In the genomic region with DNA sequence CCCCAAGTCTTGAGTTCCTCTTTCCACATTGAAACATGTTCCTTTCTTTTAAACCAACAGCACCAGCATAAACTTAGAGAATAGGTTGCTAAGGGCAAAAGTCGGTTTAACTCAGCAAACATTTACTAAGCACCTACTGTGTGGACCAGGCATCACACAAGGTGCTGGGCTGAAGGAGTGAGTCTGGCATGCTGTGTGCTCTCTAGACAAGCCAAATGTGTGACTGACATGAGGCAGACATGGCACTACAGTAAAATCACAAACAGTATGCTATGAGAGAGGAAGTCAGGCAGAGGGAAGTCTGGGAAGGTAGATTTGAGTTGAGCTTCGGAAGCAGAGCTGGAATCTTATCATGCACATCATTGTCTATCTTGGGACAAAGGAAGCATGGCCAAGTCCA, we compare ENCODE assay signal across 22 cellular contexts. TPM values are rescaled to one million over a fixed set of nuclear protein-coding genes. Genes with fewer than 3 reads are reported as not detected.
A peak's percentile ranks its signal among the peaks of the same experiment; 100 is the strongest.
DNase-seq lines count a peak whose midpoint lies in the region; ATAC-seq, FAIRE-seq and TF ChIP-seq lines count a peak whose summit lies in the region.
"Had no signal": no experiment of that assay in that cellular context is flagged by ENCODE, and none has a peak within 500 bp of the region (broad histone marks: within the 10 kb centered on the region; RNA-seq: fewer than 3 reads in every experiment).

No MANE protein-coding gene starts in this region.

- H3K4me2 ChIP-seq in GM12878 (ENCODE audit: control insufficient read depth, insufficient read depth) = peak overlapping the region; percentile 62

- WGBS in GM12878 (ENCODE audit: insufficient coverage, insufficient replicate concordance, low lambda C conversion rate, missing lambda C conversion rate) = 50% methylated on average over 2 of the region's 2 CpGs

- RAD21 ChIA-PET in GM12878 (lab: Charles Lee; ENCODE audit: unreplicated experiment) = interaction anchor here (1.0 to 7.5 kb wide), 7 partner anchors 11 to 27 kb away, joined by 3 to 60 read pairs (median 34); a partner anchor contains a TSS

- DNase-seq in GDM1 (lab: John Stamatoyannopoulos, UW) (peak; percentile 58), Kasumi-1 (lab: John Stamatoyannopoulos, UW) (peak; percentile 75 to 78), GM12878 (ENCODE audit: low read depth, low spot score) (no peak), NAMALWA (ENCODE audit: low spot score) (no peak)
- DNase-seq in natural killer cell treated with Interleukin-12 subunit alpha and Interleukin-12 subunit beta and Interleukin-15 and Interleukin-18, amount 100 ng/mL, for 72 hours (ENCODE audit: low spot score) = no peak
- DNase-seq in activated naive CD4-positive, alpha-beta T cell (lab: John Stamatoyannopoulos, UW) = no peak
- DNase-seq: activated CD4-positive, alpha-beta T cell treated with anti-CD3 and anti-CD28 coated beads, Interleukin-2, amount 10 ng/mL, durations not matched to agents 7 days and 5 days; activated T-cell treated with anti-CD3 and anti-CD28 coated beads, Interleukin-2, amount 50 U/mL, for 24 hours; BE2C; cortex of kidney; DMS 273 treated with DMSO at 0.1 percent for 48 hours; foreskin melanocyte; GOT3; NCI-H146; NCI-H345; stimulated activated CD4-positive, alpha-beta T cell treated with anti-CD3 and anti-CD28 coated beads, Interleukin-2, amount 100 ng/mL, for 48 hours; T1000; testis had no signal

- intact Hi-C loops in GM12878 (cut with micrococcal nuclease; ENCODE audit: unreplicated experiment) = loop anchor here (1.0 kb wide), 1 partner anchor 10 kb away; no protein-coding TSS in a partner anchor

- H4K20me1 ChIP-seq in GM12878 (ENCODE audit: control insufficient read depth, insufficient read depth) = no peaks in the 10 kb centered on the region

- H3K27ac Mint-ChIP-seq in nephron = peak overlapping the region in 2 of 3 experiments; percentile 59 to 64
- no peak overlapping the region for H3K27ac Mint-ChIP-seq in natural killer cell treated with Interleukin-12 subunit alpha and Interleukin-12 subunit beta and Interleukin-15 and Interleukin-18, amount 100 ng/mL, for 72 hours
- H3K27ac Mint-ChIP-seq: activated CD4-positive, alpha-beta T cell treated with anti-CD3 and anti-CD28 coated beads, Interleukin-2, amount 10 ng/mL, durations not matched to agents 7 days and 5 days; activated naive CD8-positive, alpha-beta T cell; activated T-cell treated with anti-CD3 and anti-CD28 coated beads, Interleukin-2, amount 50 U/mL, for 24 hours had no signal

- no TSS peak for BruUV-seq in GM12878 (replicated peaks; lab: Mats Ljungman, UMichigan)

- no peak for TF ChIP-seq CTCF in GM12878 (IDR thresholded peaks at IDR 0.05 in 2 of 3, conservative IDR thresholded peaks at IDR 0.05 in 1 of 3; ENCODE audit: control insufficient read depth in 2 of 3, extremely low read depth in 1 of 3, insufficient read depth in 1 of 3, low read depth in 3 of 3, low read length in 3 of 3)
- no peak for TF ChIP-seq CTCF in nephron (IDR thresholded peaks at IDR 0.05; ENCODE audit: unreplicated experiment in 3 of 3)

- in situ Hi-C loops in GM12878 (cut with MboI) = no loop called here

- no peak for TF ChIP-seq POLR2A in GM12878 (IDR thresholded peaks at IDR 0.05; ENCODE audit: low read depth, low read length)

- no peak overlapping the region for H3K4me3 ChIP-seq in GM12878
- H3K4me3 ChIP-seq: ovary, testis had no signal

- SMC1A ChIA-PET in GM12878 (lab: Charles Lee; ENCODE audit: uncharacterized antibody, unreplicated experiment) = interaction anchor here (0.9 to 8.4 kb wide), 6 partner anchors 11 to 44 kb away, joined by 3 to 147 read pairs (median 12); a partner anchor contains a TSS

- no peaks in the 10 kb centered on the region for H3K27me3 Mint-ChIP-seq in nephron (ENCODE audit: low read depth)
- H3K27me3 Mint-ChIP-seq in natural killer cell treated with Interleukin-12 subunit alpha and Interleukin-12 subunit beta and Interleukin-15 and Interleukin-18, amount 100 ng/mL, for 72 hours = peaks cover 0 to 5% of the 10 kb centered on the region in 2 donors
- H3K27me3 Mint-ChIP-seq: activated naive CD8-positive, alpha-beta T cell had no signal

- peaks cover 10% of the 10 kb centered on the region for H3K9me3 ChIP-seq in GM12878 (replicated peaks; ENCODE audit: control insufficient read depth, insufficient read depth, low read length)
- H3K9me3 ChIP-seq: BE2C, ovary, testis had no signal

- no peak overlapping the region for H2AFZ ChIP-seq in GM12878 (ENCODE audit: control insufficient read depth, low read depth, low read length)

- peak; percentile 19; the same call in 2 of the 3 replicates for ATAC-seq in GM12878
- ATAC-seq in natural killer cell treated with Interleukin-12 subunit alpha and Interleukin-12 subunit beta and Interleukin-15 and Interleukin-18, amount 100 ng/mL, for 72 hours = no peak

- H3K4me1 ChIP-seq in GM12878 (ENCODE audit: control insufficient read depth, insufficient read depth, low read length) = peaks cover 51% of the 10 kb centered on the region
- H3K4me1 ChIP-seq: BE2C had no signal

- FAIRE-seq in GM12878 (lab: Jason Lieb, UNC) = peak; percentile 76

- no peaks in the 10 kb centered on the region for H3K36me3 ChIP-seq in GM12878 (ENCODE audit: control insufficient read depth in 2 of 2, insufficient read depth in 2 of 2, low read length in 1 of 2)
- H3K36me3 ChIP-seq: BE2C, ovary had no signal

- POLR2A ChIA-PET in GM12878 (lab: Charles Lee) = interaction anchor here (0.9 to 8.5 kb wide), 4 partner anchors 14 to 27 kb away, joined by 3 to 174 read pairs (median 12); a partner anchor contains a TSS

- no peak for TF ChIP-seq EP300 in GM12878 (IDR thresholded peaks at IDR 0.05; ENCODE audit: borderline replicate concordance in 1 of 2, control insufficient read depth in 1 of 2, low read depth in 2 of 2, low read length in 2 of 2)

- TF ChIP-seq RAD21 in GM12878 (IDR thresholded peaks at IDR 0.05; ENCODE audit: insufficient read depth, low read depth, low read length) = no peak

- H3K4me3 Mint-ChIP-seq in nephron = no peak overlapping the region
- H3K4me3 Mint-ChIP-seq in natural killer cell treated with Interleukin-12 subunit alpha and Interleukin-12 subunit beta and Interleukin-15 and Interleukin-18, amount 100 ng/mL, for 72 hours = no peak overlapping the region
- H3K4me3 Mint-ChIP-seq: activated CD4-positive, alpha-beta T cell treated with anti-CD3 and anti-CD28 coated beads, Interleukin-2, amount 10 ng/mL, durations not matched to agents 7 days and 5 days; activated naive CD8-positive, alpha-beta T cell; activated T-cell treated with anti-CD3 and anti-CD28 coated beads, Interleukin-2, amount 50 U/mL, for 24 hours; brain had no signal

- no peaks in the 10 kb centered on the region for H3K79me2 ChIP-seq in GM12878 (ENCODE audit: control insufficient read depth, insufficient read depth, low read length)

- H3K9me3 Mint-ChIP-seq in nephron = peaks cover 20% of the 10 kb centered on the region
- peaks cover 12% of the 10 kb centered on the region for H3K9me3 Mint-ChIP-seq in natural killer cell treated with Interleukin-12 subunit alpha and Interleukin-12 subunit beta and Interleukin-15 and Interleukin-18, amount 100 ng/mL, for 72 hours

- no peak overlapping the region for H3K9ac ChIP-seq in GM12878 (ENCODE audit: control insufficient read depth, insufficient read depth, low read length)

- peaks cover 73% of the 10 kb centered on the region for H3K4me1 Mint-ChIP-seq in nephron
- H3K4me1 Mint-ChIP-seq in natural killer cell treated with Interleukin-12 subunit alpha and Interleukin-12 subunit beta and Interleukin-15 and Interleukin-18, amount 100 ng/mL, for 72 hours (ENCODE audit: low read depth in 2 of 2) = peaks cover 0 to 18% of the 10 kb centered on the region in 2 donors
- H3K4me1 Mint-ChIP-seq: activated CD4-positive, alpha-beta T cell treated with anti-CD3 and anti-CD28 coated beads, Interleukin-2, amount 10 ng/mL, durations not matched to agents 7 days and 5 days had no signal

- peak overlapping the region; percentile 67 for H3K27ac ChIP-seq in GM12878 (ENCODE audit: control insufficient read depth, insufficient read depth)
- H3K27ac ChIP-seq: ovary, testis had no signal

- H3K27me3 ChIP-seq in GM12878 (replicated peaks in 1 of 2; ENCODE audit: control insufficient read depth in 2 of 2, insufficient read depth in 2 of 2, low read length in 1 of 2) = no peaks in the 10 kb centered on the region
- H3K27me3 ChIP-seq: BE2C, ovary, testis had no signal

- CTCF ChIA-PET in GM12878 (lab: Yijun Ruan, JAX) = interaction anchor here (1.2 to 6.8 kb wide), 6 partner anchors 9 to 87 kb away, joined by 3 to 80 read pairs (median 6); no protein-coding TSS in a partner anchor

- H3K36me3 Mint-ChIP-seq in nephron (ENCODE audit: low read depth) = peaks cover 24% of the 10 kb centered on the region
- H3K36me3 Mint-ChIP-seq in natural killer cell treated with Interleukin-12 subunit alpha and Interleukin-12 subunit beta and Interleukin-15 and Interleukin-18, amount 100 ng/mL, for 72 hours = peaks cover 20% of the 10 kb centered on the region
- H3K36me3 Mint-ChIP-seq: brain had no signal

RNA-seq across cellular contexts. Expression of a gene that starts 10.9 kb away (rescaled TPM):
- 175 and 194 TPM in 2 replicates for total RNA-seq in GM12878 (2013; cell fraction: nucleolus; rRNA removed)
- total RNA-seq in GM12878 (2014; rRNA removed) = 15.6 and 16.5 TPM in 2 replicates
- 10.9 and 11.9 TPM in 2 replicates for total RNA-seq in GM12878 (2014; rRNA removed; fragmentation: Illumina TruSeq; extraction: Trizol)
- total RNA-seq in GM12878 (2021) = 20.0 and 21.1 TPM in 2 replicates
- 9.8 TPM for polyA plus RNA-seq in GM12878 (2011; ENCODE audit: low read depth)
- 50.8 and 71.1 TPM in 2 replicates for polyA plus RNA-seq in GM12878 (2011; rRNA removed)
- 55.8 and 83.7 TPM in 2 replicates for polyA plus RNA-seq in GM12878 (2011; cell fraction: cytosol; rRNA removed)
- polyA plus RNA-seq in GM12878 (2011; cell fraction: nucleus; rRNA removed) = 307 and 389 TPM in 2 replicates
- 16.9 and 18.3 TPM in 2 replicates for polyA plus RNA-seq in GM12878 (2012)
- 6.3 and 10.7 TPM in 2 replicates for polyA plus RNA-seq in GM12878 (2014; fragmentation: Illumina TruSeq; extraction: Trizol)
- polyA plus RNA-seq in GM12878 (2014; fragmentation: Nextera tagmentation; extraction: Ambion mirVana) = 1 to 10 TPM; 3.7 to 4.0 TPM
- 17.1 and 19.4 TPM in 2 replicates for polyA plus RNA-seq in GM12878 (2014; rRNA removed)
- polyA plus RNA-seq in GM12878 (2016; fragmentation: Nextera tagmentation; extraction: Ambion mirVana) = 10 to 100 TPM; 17.1 to 19.1 TPM
- 45.6 and 75.7 TPM in 2 replicates for polyA minus RNA-seq in GM12878 (2011; rRNA and poly(A)+ RNA removed)
- 17.1 and 19.4 TPM in 2 replicates for polyA minus RNA-seq in GM12878 (2011; cell fraction: cytosol; rRNA and poly(A)+ RNA removed)
- polyA minus RNA-seq in GM12878 (2011; cell fraction: nucleus; rRNA and poly(A)+ RNA removed) = 66.4 and 98.8 TPM in 2 replicates
- total RNA-seq in natural killer cell treated with Interleukin-12 subunit alpha and Interleukin-12 subunit beta and Interleukin-15 and Interleukin-18, amount 100 ng/mL, for 72 hours = 10 to 100 TPM in 1 of 2 donors, 1 to 10 TPM in 1; 9.3 to 44.9 TPM

RNA-seq across cellular contexts. Expression of a gene that starts 29.9 kb away (rescaled TPM):
- total RNA-seq in GM12878 (2013; cell fraction: nucleolus; rRNA removed) = 23.8 and 31.1 TPM in 2 replicates
- total RNA-seq in GM12878 (2014; rRNA removed) (7.8 and 8.4 TPM in 2 replicates), GM12878 (2014; rRNA removed; fragmentation: Illumina TruSeq; extraction: Trizol) (5.6 and 5.7 TPM in 2 replicates), GM12878 (2021) (8.6 and 8.9 TPM in 2 replicates)
- polyA plus RNA-seq in GM12878 (2011; ENCODE audit: low read depth) = 1.2 TPM
- polyA plus RNA-seq in GM12878 (2011; rRNA removed) (2.4 and 4.5 TPM in 2 replicates), GM12878 (2014; fragmentation: Illumina TruSeq; extraction: Trizol) (3.8 and 6.1 TPM in 2 replicates), GM12878 (2014; fragmentation: Nextera tagmentation; extraction: Ambion mirVana) (1 to 10 TPM; 1.7 to 1.8 TPM), GM12878 (2014; rRNA removed) (8.5 TPM in 2 replicates), GM12878 (2016; fragmentation: Nextera tagmentation; extraction: Ambion mirVana) (10 to 100 TPM; 11.0 to 12.1 TPM)
- 5.2 and 6.2 TPM in 2 replicates for polyA plus RNA-seq in GM12878 (2011; cell fraction: cytosol; rRNA removed)
- polyA plus RNA-seq in GM12878 (2011; cell fraction: nucleus; rRNA removed) = 3.0 and 3.7 TPM in 2 replicates
- polyA plus RNA-seq in GM12878 (2012) = 2.1 and 4.4 TPM in 2 replicates
- polyA minus RNA-seq in GM12878 (2011; rRNA and poly(A)+ RNA removed) = 6.1 and 8.3 TPM in 2 replicates
- 2.6 and 3.1 TPM in 2 replicates for polyA minus RNA-seq in GM12878 (2011; cell fraction: cytosol; rRNA and poly(A)+ RNA removed)
- polyA minus RNA-seq in GM12878 (2011; cell fraction: nucleus; rRNA and poly(A)+ RNA removed) = 8.7 and 10.1 TPM in 2 replicates
- total RNA-seq in natural killer cell treated with Interleukin-12 subunit alpha and Interleukin-12 subunit beta and Interleukin-15 and Interleukin-18, amount 100 ng/mL, for 72 hours = under 1 TPM; 0.31 to 0.53 TPM

RNA-seq across cellular contexts. Expression of a gene that starts 37.6 kb away (rescaled TPM):
- not detected in 2 replicates for total RNA-seq in GM12878 (2013; cell fraction: nucleolus; rRNA removed)
- not detected in 2 replicates for total RNA-seq in GM12878 (2014; rRNA removed)
- total RNA-seq in GM12878 (2014; rRNA removed; fragmentation: Illumina TruSeq; extraction: Trizol) = not detected in 2 replicates
- not detected in 2 replicates for total RNA-seq in GM12878 (2021)
- not detected for polyA plus RNA-seq in GM12878 (2011; ENCODE audit: low read depth)
- polyA plus RNA-seq in GM12878 (2011; rRNA removed) = 0.07 and 0.12 TPM in 2 replicates
- polyA plus RNA-seq in GM12878 (2011; cell fraction: cytosol; rRNA removed) = 0.21 and 0.32 TPM in 2 replicates
- 0.28 and 0.42 TPM in 2 replicates for polyA plus RNA-seq in GM12878 (2011; cell fraction: nucleus; rRNA removed)
- polyA plus RNA-seq in GM12878 (2012) = 0.08 TPM in 1 of 2 replicates, not detected in the other
- not detected in 2 replicates for polyA plus RNA-seq in GM12878 (2014; fragmentation: Illumina TruSeq; extraction: Trizol)
- polyA plus RNA-seq in GM12878 (2014; fragmentation: Nextera tagmentation; extraction: Ambion mirVana) = not detected
- not detected in 2 replicates for polyA plus RNA-seq in GM12878 (2014; rRNA removed)
- not detected for polyA plus RNA-seq in GM12878 (2016; fragmentation: Nextera tagmentation; extraction: Ambion mirVana)
- 0.29 and 0.41 TPM in 2 replicates for polyA minus RNA-seq in GM12878 (2011; rRNA and poly(A)+ RNA removed)
- polyA minus RNA-seq in GM12878 (2011; cell fraction: cytosol; rRNA and poly(A)+ RNA removed) = not detected in 2 replicates
- polyA minus RNA-seq in GM12878 (2011; cell fraction: nucleus; rRNA and poly(A)+ RNA removed) = 0.12 TPM in 1 of 2 replicates, not detected in the other
- total RNA-seq in natural killer cell treated with Interleukin-12 subunit alpha and Interleukin-12 subunit beta and Interleukin-15 and Interleukin-18, amount 100 ng/mL, for 72 hours = not detected
- total RNA-seq: activated CD4-positive, alpha-beta T cell treated with anti-CD3 and anti-CD28 coated beads, Interleukin-2, amount 10 ng/mL, durations not matched to agents 7 days and 5 days; ovary had no signal

RNA-seq across cellular contexts. Expression of a gene that starts 52.0 kb away (rescaled TPM):
- total RNA-seq in GM12878 (2013; cell fraction: nucleolus; rRNA removed) = 15.8 and 16.7 TPM in 2 replicates
- total RNA-seq in GM12878 (2014; rRNA removed) = 31.1 and 42.1 TPM in 2 replicates
- total RNA-seq in GM12878 (2014; rRNA removed; fragmentation: Illumina TruSeq; extraction: Trizol) = 44.2 and 44.5 TPM in 2 replicates
- 31.1 and 34.7 TPM in 2 replicates for total RNA-seq in GM12878 (2021)
- polyA plus RNA-seq in GM12878 (2011; ENCODE audit: low read depth) = 20.2 TPM
- polyA plus RNA-seq in GM12878 (2011; rRNA removed) = 33.1 and 49.3 TPM in 2 replicates
- 10.8 and 12.9 TPM in 2 replicates for polyA plus RNA-seq in GM12878 (2011; cell fraction: cytosol; rRNA removed)
- polyA plus RNA-seq in GM12878 (2011; cell fraction: nucleus; rRNA removed) = 11.1 and 11.3 TPM in 2 replicates
- polyA plus RNA-seq in GM12878 (2012) = 21.5 and 21.7 TPM in 2 replicates
- 43.4 and 59.1 TPM in 2 replicates for polyA plus RNA-seq in GM12878 (2014; fragmentation: Illumina TruSeq; extraction: Trizol)
- polyA plus RNA-seq in GM12878 (2014; fragmentation: Nextera tagmentation; extraction: Ambion mirVana) = 10 to 100 TPM; 47.4 to 74.4 TPM
- 26.7 and 32.3 TPM in 2 replicates for polyA plus RNA-seq in GM12878 (2014; rRNA removed)
- polyA plus RNA-seq in GM12878 (2016; fragmentation: Nextera tagmentation; extraction: Ambion mirVana) = 10 to 100 TPM; 47.2 to 48.4 TPM
- 8.3 and 8.7 TPM in 2 replicates for polyA minus RNA-seq in GM12878 (2011; rRNA and poly(A)+ RNA removed)
- 4.4 and 5.1 TPM in 2 replicates for polyA minus RNA-seq in GM12878 (2011; cell fraction: cytosol; rRNA and poly(A)+ RNA removed)
- polyA minus RNA-seq in GM12878 (2011; cell fraction: nucleus; rRNA and poly(A)+ RNA removed) = 5.2 and 6.5 TPM in 2 replicates
- 10 to 100 TPM; 22.7 to 29.0 TPM for total RNA-seq in natural killer cell treated with Interleukin-12 subunit alpha and Interleukin-12 subunit beta and Interleukin-15 and Interleukin-18, amount 100 ng/mL, for 72 hours

Comparison
In these comparisons a context has a peak if more than half of its experiments do, and no peak if none do; other contexts are left out.
1. DNase-seq: peak in GDM1 (single experiment) and Kasumi-1 (2 of 2); none in GM12878 (single experiment), NAMALWA (single experiment), natural killer cell treated with Interleukin-12 subunit alpha and Interleukin-12 subunit beta and Interleukin-15 and Interleukin-18, amount 100 ng/mL, for 72 hours (single experiment) and activated naive CD4-positive, alpha-beta T cell (0 of 4).
2. H3K27ac Mint-ChIP-seq: peak in nephron (2 of 3); none in natural killer cell treated with Interleukin-12 subunit alpha and Interleukin-12 subunit beta and Interleukin-15 and Interleukin-18, amount 100 ng/mL, for 72 hours (0 of 2).
3. RNA of a gene that starts 29.9 kb away (total RNA-seq): 5.6 to 31.1 TPM in GM12878; 0.31 to 0.53 TPM in natural killer cell treated with Interleukin-12 subunit alpha and Interleukin-12 subunit beta and Interleukin-15 and Interleukin-18, amount 100 ng/mL, for 72 hours; every median in the first group is over 4 times any median in the second.